ENCODE assay signal across 8 cellular contexts in genomic region chr19:11639602-11640471, GRCh38. TPM values are rescaled to one million over a fixed set of nuclear protein-coding genes. Genes with fewer than 3 reads are reported as not detected.
DNase-seq lines count a peak whose midpoint lies in the region; ATAC-seq, FAIRE-seq and TF ChIP-seq lines count a peak whose summit lies in the region.

No MANE protein-coding gene starts in this region.

- no peaks in the 10 kb centered on the region for H3K27me3 ChIP-seq in keratinocyte (ENCODE audit: control insufficient read depth, extremely low read depth, insufficient read depth, low read length)

- H3K9ac ChIP-seq in keratinocyte (ENCODE audit: control insufficient read depth, extremely low read depth, insufficient read depth, low read length), result peak overlapping the region; percentile 90

- H3K79me2 ChIP-seq in keratinocyte (ENCODE audit: control insufficient read depth, insufficient read depth, low read length), result no peaks in the 10 kb centered on the region

- peak overlapping the region; percentile 94 for H2AFZ ChIP-seq in keratinocyte (ENCODE audit: control insufficient read depth, low read length)

- TF ChIP-seq CTCF in keratinocyte (optimal IDR thresholded peaks at IDR 0.05 in 1 of 3, IDR thresholded peaks at IDR 0.05 in 1 of 3, conservative IDR thresholded peaks at IDR 0.05 in 1 of 3; ENCODE audit: extremely low read depth in 1 of 3, insufficient read depth in 2 of 3, low read length in 3 of 3), result no peak

- no peaks in the 10 kb centered on the region for H3K9me1 ChIP-seq in keratinocyte (ENCODE audit: control insufficient read depth, extremely low read depth, insufficient read depth, low read length)

- H3K4me2 ChIP-seq in keratinocyte (ENCODE audit: control insufficient read depth, extremely low read depth, insufficient read depth, low read depth, low read length), result peak overlapping the region; percentile 85

- dilution Hi-C loops in keratinocyte (cut with MboI; ENCODE audit: extremely low pct_ligation_motif_present, low sequenced_read_pairs), result no loop called here

- H3K4me3 ChIP-seq in keratinocyte (ENCODE audit: control insufficient read depth in 2 of 3, extremely low read depth in 1 of 3, insufficient read depth in 2 of 3, low read depth in 1 of 3, low read length in 3 of 3), result peak overlapping the region; percentile 65 to 75 (median 71)

- FAIRE-seq in keratinocyte (lab: Jason Lieb, UNC), result peak; percentile 82

- peak overlapping the region; percentile 75 for H3K27ac ChIP-seq in keratinocyte (ENCODE audit: control insufficient read depth, insufficient read depth, low read length)

- peak; percentile 97 for DNase-seq in A172 (ENCODE audit: low spot score)
- DNase-seq in NCI-H2196 (lab: John Stamatoyannopoulos, UW; ENCODE audit: unreplicated experiment), result peak; percentile 98
- DNase-seq in activated CD4-positive, CD25-positive, alpha-beta regulatory T cell treated with anti-CD3 and anti-CD28 coated beads, Interleukin-2, amount 50 U/mL, for 16 hours (ENCODE audit: low read depth, low spot score), result peak; percentile 73
- peak; percentile 99 for DNase-seq in cerebellar cortex (ENCODE audit: low spot score)
- peak; percentile 81 for DNase-seq in keratinocyte (ENCODE audit: low read depth, low spot score)
- DNase-seq in stimulated activated CD4-positive, alpha-beta T cell treated with anti-CD3 and anti-CD28 coated beads, Interleukin-12 subunit alpha, Interleukin-12 subunit beta, amount 100 ng/mL, for 48 hours (ENCODE audit: low read depth in 2 of 3, low spot score in 1 of 3), result peak; percentile 92 to 95 (median 93)

- no peaks in the 10 kb centered on the region for H3K36me3 ChIP-seq in keratinocyte (ENCODE audit: control insufficient read depth in 2 of 2, extremely low read depth in 1 of 2, insufficient read depth in 2 of 2, low read length in 2 of 2)

- no peaks in the 10 kb centered on the region for H3K9me3 ChIP-seq in keratinocyte (ENCODE audit: control insufficient read depth, low read depth, low read length)

- no peaks in the 10 kb centered on the region for H4K20me1 ChIP-seq in keratinocyte (ENCODE audit: control insufficient read depth, extremely low read depth, insufficient read depth, low read length)

- ATAC-seq in GM18867 (IDR thresholded peaks at IDR 0.05; ENCODE audit: unreplicated experiment) (peak; percentile 98), HG03135 (IDR thresholded peaks at IDR 0.05; ENCODE audit: unreplicated experiment) (peak; percentile 91)

- H3K4me1 ChIP-seq in keratinocyte (ENCODE audit: control insufficient read depth, extremely low read depth, insufficient read depth, low read length), result no peaks in the 10 kb centered on the region

RNA-seq across cellular contexts. Expression of gene ZNF627, which starts 42.6 kb away (rescaled TPM):
- 18.8 and 23.0 TPM in 2 replicates for total RNA-seq in A172 (2014; rRNA removed; shearing (Covaris generic))
- 6.3 to 8.5 TPM (median 7.6 TPM) in 3 replicates for polyA plus RNA-seq in keratinocyte
- 7.8 TPM for polyA plus RNA-seq in keratinocyte (2011; ENCODE audit: low read depth)
- polyA plus RNA-seq in keratinocyte (2011; cell fraction: cytosol; rRNA removed), result 3.0 and 6.7 TPM in 2 replicates
- polyA plus RNA-seq in keratinocyte (2011; cell fraction: nucleus; rRNA removed), result 10.1 and 11.8 TPM in 2 replicates
- 4.9 and 6.1 TPM in 2 replicates for polyA plus RNA-seq in keratinocyte (2012; ENCODE audit: low replicate concordance)
- 2.4 to 12.5 TPM (median 11.8 TPM) in 3 replicates for polyA minus RNA-seq in keratinocyte
- 5.9 TPM for polyA minus RNA-seq in keratinocyte (2011; cell fraction: cytosol; rRNA and poly(A)+ RNA removed)
- polyA minus RNA-seq in keratinocyte (2011; cell fraction: nucleus; rRNA and poly(A)+ RNA removed), result 8.3 and 12.3 TPM in 2 replicates

Comparison
In these comparisons a context has a peak if more than half of its experiments do, and no peak if none do; other contexts are left out.
1. Peak in every context shown above with its lines: DNase-seq, ATAC-seq, H3K4me3 ChIP-seq and H3K27ac ChIP-seq.